In the genomic region with DNA sequence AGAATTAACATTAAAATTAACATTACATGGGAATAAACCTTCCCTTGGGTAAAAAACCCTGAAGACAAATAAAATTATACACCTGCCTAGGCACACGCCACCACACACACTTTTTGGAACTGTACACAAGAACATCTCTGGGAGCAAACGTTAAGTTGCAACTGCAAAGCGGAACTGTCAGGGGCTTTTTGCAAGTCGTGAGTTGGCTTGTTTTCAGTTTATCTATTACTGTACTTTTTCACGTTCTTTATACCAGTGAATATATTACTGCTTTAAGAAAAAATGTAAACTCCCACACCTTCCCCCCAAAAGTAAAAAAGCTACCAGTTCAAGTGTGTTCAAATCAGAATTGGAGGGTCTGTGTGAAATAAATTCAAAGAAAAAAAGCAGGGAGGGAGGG, we compare ENCODE assay signal across 23 cellular contexts.
DNase-seq lines count a peak whose midpoint lies in the region; ATAC-seq lines count a peak whose summit lies in the region.
"Had no signal": no experiment of that assay in that cellular context is flagged by ENCODE, and none has a peak within 500 bp of the region (broad histone marks: within the 10 kb centered on the region; RNA-seq: fewer than 3 reads in every experiment).

No MANE protein-coding gene starts in this region.

- H3K4me3 Mint-ChIP-seq in activated CD4-positive, alpha-beta T cell treated with anti-CD3 and anti-CD28 coated beads, Interleukin-2, amount 10 ng/mL, durations not matched to agents 24 days and 14 days, result no peak overlapping the region
- no peak overlapping the region for H3K4me3 Mint-ChIP-seq in activated CD4-positive, alpha-beta T cell treated with anti-CD3 and anti-CD28 coated beads, Interleukin-2, amount 10 ng/mL, durations not matched to agents 7 days and 5 days
- H3K4me3 Mint-ChIP-seq in CD4-positive, CD25-positive, alpha-beta regulatory T cell, result peak overlapping the region in 3 of 4 donors; percentile 25 to 53 (median 43)
- peak overlapping the region; percentile 35 for H3K4me3 Mint-ChIP-seq in activated CD4-positive, alpha-beta memory T cell treated with anti-CD3 and anti-CD28 coated beads, Interleukin-2, amount 10 ng/mL, durations not matched to agents 7 days and 5 days
- H3K4me3 Mint-ChIP-seq: brain, type B pancreatic cell had no signal

- peak overlapping the region; percentile 60 for H3K4me3 ChIP-seq in CD4-positive, CD25-positive, alpha-beta regulatory T cell (ENCODE audit: low read depth, low read length)
- H3K4me3 ChIP-seq: adrenal gland, prostate gland, sigmoid colon had no signal

- POLR2A ChIA-PET in activated CD4-positive, alpha-beta T cell treated with anti-CD3 and anti-CD28 coated beads, Interleukin-2, amount 10 ng/mL, durations not matched to agents 7 days and 5 days (lab: Charles Lee), result no interaction called here
- POLR2A ChIA-PET in activated CD4-positive, alpha-beta memory T cell treated with anti-CD3 and anti-CD28 coated beads, Interleukin-2, amount 10 ng/mL, durations not matched to agents 7 days and 5 days (lab: Charles Lee), result interaction anchor here (0.9 to 1.3 kb wide), 3 partner anchors 9 to 14 kb away, joined by 4 read pairs; no protein-coding TSS in a partner anchor

- H3K27me3 Mint-ChIP-seq in activated CD4-positive, alpha-beta T cell treated with anti-CD3 and anti-CD28 coated beads, Interleukin-2, amount 10 ng/mL, durations not matched to agents 24 days and 14 days, result peaks cover 16% of the 10 kb centered on the region
- H3K27me3 Mint-ChIP-seq in activated CD4-positive, alpha-beta T cell treated with anti-CD3 and anti-CD28 coated beads, Interleukin-2, amount 10 ng/mL, durations not matched to agents 7 days and 5 days, result peaks cover 11% of the 10 kb centered on the region
- H3K27me3 Mint-ChIP-seq in CD4-positive, CD25-positive, alpha-beta regulatory T cell, result no peaks in the 10 kb centered on the region
- H3K27me3 Mint-ChIP-seq in activated CD4-positive, alpha-beta memory T cell treated with anti-CD3 and anti-CD28 coated beads, Interleukin-2, amount 10 ng/mL, durations not matched to agents 7 days and 5 days, result peaks cover 10% of the 10 kb centered on the region
- H3K27me3 Mint-ChIP-seq: type B pancreatic cell had no signal

- H3K4me1 Mint-ChIP-seq in activated CD4-positive, alpha-beta T cell treated with anti-CD3 and anti-CD28 coated beads, Interleukin-2, amount 10 ng/mL, durations not matched to agents 24 days and 14 days, result peaks cover 9% of the 10 kb centered on the region
- peaks cover 2% of the 10 kb centered on the region for H3K4me1 Mint-ChIP-seq in activated CD4-positive, alpha-beta T cell treated with anti-CD3 and anti-CD28 coated beads, Interleukin-2, amount 10 ng/mL, durations not matched to agents 7 days and 5 days
- H3K4me1 Mint-ChIP-seq in CD4-positive, CD25-positive, alpha-beta regulatory T cell, result peaks cover 0 to 32% (median 1%) of the 10 kb centered on the region in 4 donors
- H3K4me1 Mint-ChIP-seq in activated CD4-positive, alpha-beta memory T cell treated with anti-CD3 and anti-CD28 coated beads, Interleukin-2, amount 10 ng/mL, durations not matched to agents 7 days and 5 days, result peaks cover 42% of the 10 kb centered on the region
- H3K4me1 Mint-ChIP-seq: brain had no signal

- intact Hi-C loops in activated CD4-positive, alpha-beta T cell treated with anti-CD3 and anti-CD28 coated beads, Interleukin-2, amount 10 ng/mL, durations not matched to agents 24 days and 14 days (cut with micrococcal nuclease), result no loop called here

- H3K27ac Mint-ChIP-seq in activated CD4-positive, alpha-beta T cell treated with anti-CD3 and anti-CD28 coated beads, Interleukin-2, amount 10 ng/mL, durations not matched to agents 24 days and 14 days, result peak overlapping the region; percentile 22
- no peak overlapping the region for H3K27ac Mint-ChIP-seq in activated CD4-positive, alpha-beta T cell treated with anti-CD3 and anti-CD28 coated beads, Interleukin-2, amount 10 ng/mL, durations not matched to agents 7 days and 5 days
- H3K27ac Mint-ChIP-seq in CD4-positive, CD25-positive, alpha-beta regulatory T cell, result peak overlapping the region in 1 of 3 donors; percentile 43
- H3K27ac Mint-ChIP-seq in activated CD4-positive, alpha-beta memory T cell treated with anti-CD3 and anti-CD28 coated beads, Interleukin-2, amount 10 ng/mL, durations not matched to agents 7 days and 5 days, result peak overlapping the region; percentile 5
- H3K27ac Mint-ChIP-seq: type B pancreatic cell had no signal

- no peak for ATAC-seq in CD4-positive, CD25-positive, alpha-beta regulatory T cell (ENCODE audit: low read depth in 2 of 2)
- ATAC-seq in GM19351 (IDR thresholded peaks at IDR 0.05; ENCODE audit: unreplicated experiment), result peak; percentile 51
- ATAC-seq in GM19324 (IDR thresholded peaks at IDR 0.05; ENCODE audit: low FRiP score, unreplicated experiment), result no peak
- ATAC-seq: SK-N-SH treated with all-trans-retinoic acid at 6 μM for 48 hours had no signal

- H3K9me3 ChIP-seq in CD4-positive, CD25-positive, alpha-beta regulatory T cell (ENCODE audit: control insufficient read depth in 2 of 2, low read length in 2 of 2), result no peaks in the 10 kb centered on the region
- H3K9me3 ChIP-seq: adrenal gland, prostate gland, sigmoid colon had no signal

- no peaks in the 10 kb centered on the region for H3K27me3 ChIP-seq in CD4-positive, CD25-positive, alpha-beta regulatory T cell (ENCODE audit: control insufficient read depth, insufficient read depth, low read length)
- H3K27me3 ChIP-seq: adrenal gland, sigmoid colon had no signal

- no peaks in the 10 kb centered on the region for H3K9me3 Mint-ChIP-seq in activated CD4-positive, alpha-beta T cell treated with anti-CD3 and anti-CD28 coated beads, Interleukin-2, amount 10 ng/mL, durations not matched to agents 24 days and 14 days
- no peaks in the 10 kb centered on the region for H3K9me3 Mint-ChIP-seq in activated CD4-positive, alpha-beta T cell treated with anti-CD3 and anti-CD28 coated beads, Interleukin-2, amount 10 ng/mL, durations not matched to agents 7 days and 5 days
- no peaks in the 10 kb centered on the region for H3K9me3 Mint-ChIP-seq in CD4-positive, CD25-positive, alpha-beta regulatory T cell
- H3K9me3 Mint-ChIP-seq in activated CD4-positive, alpha-beta memory T cell treated with anti-CD3 and anti-CD28 coated beads, Interleukin-2, amount 10 ng/mL, durations not matched to agents 7 days and 5 days, result no peaks in the 10 kb centered on the region
- H3K9me3 Mint-ChIP-seq: brain, type B pancreatic cell had no signal

- H3K36me3 ChIP-seq in CD4-positive, CD25-positive, alpha-beta regulatory T cell (ENCODE audit: control insufficient read depth, insufficient read depth, low read length), result no peaks in the 10 kb centered on the region
- H3K36me3 ChIP-seq: prostate gland, WERI-Rb-1 had no signal

- no peak overlapping the region for H3K27ac ChIP-seq in CD4-positive, CD25-positive, alpha-beta regulatory T cell (ENCODE audit: insufficient read depth, low read length, poor library complexity, severe bottlenecking)
- H3K27ac ChIP-seq: adrenal gland, prostate gland, sigmoid colon, WERI-Rb-1 had no signal

- peaks cover 7% of the 10 kb centered on the region for H3K4me1 ChIP-seq in CD4-positive, CD25-positive, alpha-beta regulatory T cell (ENCODE audit: control insufficient read depth, insufficient read depth, low read length, poor library complexity, severe bottlenecking)
- H3K4me1 ChIP-seq: adrenal gland, prostate gland, sigmoid colon had no signal

- DNase-seq in activated CD4-positive, alpha-beta T cell treated with anti-CD3 and anti-CD28 coated beads, Interleukin-2, amount 10 ng/mL, durations not matched to agents 24 days and 14 days, result no peak
- no peak for DNase-seq in activated CD4-positive, alpha-beta T cell treated with anti-CD3 and anti-CD28 coated beads, Interleukin-2, amount 10 ng/mL, durations not matched to agents 7 days and 5 days
- DNase-seq in CD4-positive, CD25-positive, alpha-beta regulatory T cell, result peak in 1 of 3 donors; percentile 37
- no peak for DNase-seq in activated CD4-positive, alpha-beta memory T cell treated with anti-CD3 and anti-CD28 coated beads, Interleukin-2, amount 10 ng/mL, durations not matched to agents 7 days and 5 days
- DNase-seq in inferior parietal cortex (ENCODE audit: extremely low spot score) (no peak), G401 (ENCODE audit: low spot score) (no peak)
- DNase-seq: activated effector memory CD4-positive, alpha-beta T cell treated with Interleukin-2 at 50 U/mL for 16 hours; adrenal gland; DMS53; effector CD4-positive, alpha-beta T cell; KG1; NCI-H1436; NCI-H2107; NCI-H446; sigmoid colon; stimulated activated CD4-positive, alpha-beta T cell treated with anti-CD3 and anti-CD28 coated beads, Interleukin-15, amount 100 ng/mL, for 24 hours; WERI-Rb-1 had no signal

- CTCF ChIA-PET in activated CD4-positive, alpha-beta T cell treated with anti-CD3 and anti-CD28 coated beads, Interleukin-2, amount 10 ng/mL, durations not matched to agents 7 days and 5 days (lab: Charles Lee), result interaction anchor here (0.7 to 1.5 kb wide), 4 partner anchors 8 to 222 kb away, joined by 3 read pairs; no protein-coding TSS in a partner anchor
- CTCF ChIA-PET in activated CD4-positive, alpha-beta memory T cell treated with anti-CD3 and anti-CD28 coated beads, Interleukin-2, amount 10 ng/mL, durations not matched to agents 7 days and 5 days (lab: Charles Lee), result interaction anchor here (1.1 to 1.3 kb wide), 4 partner anchors 13 to 235 kb away, joined by 3 to 13 read pairs (median 3); no protein-coding TSS in a partner anchor

- no peaks in the 10 kb centered on the region for H3K36me3 Mint-ChIP-seq in activated CD4-positive, alpha-beta T cell treated with anti-CD3 and anti-CD28 coated beads, Interleukin-2, amount 10 ng/mL, durations not matched to agents 24 days and 14 days (ENCODE audit: low read depth)
- H3K36me3 Mint-ChIP-seq in activated CD4-positive, alpha-beta T cell treated with anti-CD3 and anti-CD28 coated beads, Interleukin-2, amount 10 ng/mL, durations not matched to agents 7 days and 5 days (ENCODE audit: low read depth), result no peaks in the 10 kb centered on the region
- no peaks in the 10 kb centered on the region for H3K36me3 Mint-ChIP-seq in CD4-positive, CD25-positive, alpha-beta regulatory T cell
- H3K36me3 Mint-ChIP-seq in activated CD4-positive, alpha-beta memory T cell treated with anti-CD3 and anti-CD28 coated beads, Interleukin-2, amount 10 ng/mL, durations not matched to agents 7 days and 5 days (ENCODE audit: low read depth), result no peaks in the 10 kb centered on the region

- in situ Hi-C loops in G401 (cut with HindIII; ENCODE audit: low sequenced_read_pairs), result no loop called here

Comparison
In these comparisons a context has a peak if more than half of its experiments do, and no peak if none do; other contexts are left out.
1. H3K4me3 Mint-ChIP-seq: peak in CD4-positive, CD25-positive, alpha-beta regulatory T cell (3 of 4) and activated CD4-positive, alpha-beta memory T cell treated with anti-CD3 and anti-CD28 coated beads, Interleukin-2, amount 10 ng/mL, durations not matched to agents 7 days and 5 days (single experiment); none in activated CD4-positive, alpha-beta T cell treated with anti-CD3 and anti-CD28 coated beads, Interleukin-2, amount 10 ng/mL, durations not matched to agents 24 days and 14 days (single experiment) and activated CD4-positive, alpha-beta T cell treated with anti-CD3 and anti-CD28 coated beads, Interleukin-2, amount 10 ng/mL, durations not matched to agents 7 days and 5 days (single experiment).